8 cellular contexts compared by ENCODE assay signal in the genomic region with DNA sequence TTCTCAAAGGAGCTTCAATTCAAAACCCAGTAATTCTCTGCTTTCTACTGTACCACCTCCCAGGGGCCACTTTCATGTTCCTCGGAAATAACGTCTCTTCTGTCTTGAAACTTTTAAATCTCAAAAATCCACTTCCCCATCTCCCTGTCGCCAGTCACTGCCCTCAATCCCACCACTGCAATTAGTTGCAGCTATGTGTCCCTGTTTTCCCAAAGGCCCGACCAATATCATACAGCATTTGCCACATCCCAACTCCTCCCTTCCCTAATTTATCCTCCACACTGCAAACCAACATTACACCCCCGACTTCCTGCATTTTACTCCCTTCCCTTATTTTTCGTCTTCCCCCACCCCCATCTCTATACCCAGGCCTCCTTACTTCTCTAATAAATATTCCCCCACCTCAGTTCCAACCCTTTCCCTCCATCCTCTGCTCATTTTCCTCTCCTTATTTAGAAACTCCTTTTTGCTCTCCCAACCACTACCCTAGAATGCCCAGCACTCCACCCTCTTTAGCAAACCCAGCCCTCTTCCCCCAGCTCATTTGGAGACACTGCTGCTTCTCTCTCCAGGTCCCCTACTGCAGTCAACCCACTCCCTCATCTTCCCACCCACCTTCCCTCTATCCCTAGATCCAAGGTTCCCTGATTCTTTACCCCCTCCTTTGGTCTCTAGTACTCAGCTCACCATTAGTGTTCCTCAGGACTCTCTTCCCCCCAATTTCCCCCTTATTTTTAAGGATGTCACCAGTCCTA. TPM values are rescaled to one million over a fixed set of nuclear protein-coding genes. Genes with fewer than 3 reads are reported as not detected.
A peak's percentile ranks its signal among the peaks of the same experiment; 100 is the strongest.
DNase-seq lines count a peak whose midpoint lies in the region; ATAC-seq and TF ChIP-seq lines count a peak whose summit lies in the region.

No MANE protein-coding gene starts in this region.

- H2AK5ac ChIP-seq in neuronal stem cell (ENCODE audit: low read depth, low read length), result peak overlapping the region; percentile 92

- H3K9ac ChIP-seq in neuronal stem cell (ENCODE audit: low read depth, low read length, poor library complexity), result peak overlapping the region; percentile 97

- H3K4me3 ChIP-seq in gastroesophageal sphincter, result peak overlapping the region; percentile 86 to 91
- H3K4me3 ChIP-seq in neuronal stem cell (ENCODE audit: low read length in 2 of 2), result peak overlapping the region; percentile 75 to 98

- H4K8ac ChIP-seq in neuronal stem cell (ENCODE audit: low read depth, low read length), result no peak overlapping the region

- H3K27ac ChIP-seq in gastroesophageal sphincter, result peak overlapping the region; percentile 95 to 100 (median 98)
- no peak overlapping the region for H3K27ac ChIP-seq in neuronal stem cell (replicated peaks; ENCODE audit: low read length)

- CTCF ChIA-PET in activated CD8-positive, alpha-beta T cell treated with anti-CD3 and anti-CD28 coated beads, Interleukin-2, amount 10 ng/mL, durations not matched to agents 7 days and 5 days (lab: Charles Lee), result interaction anchor here (1.6 to 10.1 kb wide), 4 partner anchors 12 to 72 kb away, joined by 6 to 228 read pairs (median 132); no protein-coding TSS in a partner anchor

- H3K36me3 ChIP-seq in gastroesophageal sphincter, result no peaks in the 10 kb centered on the region
- H3K36me3 ChIP-seq in neuronal stem cell (replicated peaks in 1 of 2; ENCODE audit: control insufficient read depth in 2 of 2, insufficient read depth in 2 of 2, low read length in 2 of 2), result no peaks in the 10 kb centered on the region

- peak; percentile 53 to 60 for TF ChIP-seq POLR2A in gastroesophageal sphincter (IDR thresholded peaks at IDR 0.05)

- H4K91ac ChIP-seq in neuronal stem cell (ENCODE audit: low read depth, low read length, poor library complexity), result no peak overlapping the region

- H3K4ac ChIP-seq in neuronal stem cell (ENCODE audit: low read length), result no peak overlapping the region

- peaks cover 44% of the 10 kb centered on the region for H3K4me1 Mint-ChIP-seq in activated CD8-positive, alpha-beta T cell treated with anti-CD3 and anti-CD28 coated beads, Interleukin-2, amount 10 ng/mL, durations not matched to agents 7 days and 5 days (ENCODE audit: low read depth)

- TF ChIP-seq EP300 in gastroesophageal sphincter (IDR thresholded peaks at IDR 0.05), result no peak

- WGBS in gastroesophageal sphincter (ENCODE audit: low coverage in 1 of 2), 2 donors, result 1% methylated on average over 6 of the region's 6 CpGs
- 100% methylated on average over 1 of the region's 6 CpGs; no CpG with 5 or more reads in 1 of the 2 donors for WGBS in neuronal stem cell (ENCODE audit: extremely low coverage in 2 of 2, insufficient read length in 2 of 2, insufficient replicate concordance in 1 of 2), 2 donors

- peaks cover 16 to 73% (median 33%) of the 10 kb centered on the region in 3 donors for H3K4me1 ChIP-seq in gastroesophageal sphincter
- H3K4me1 ChIP-seq in neuronal stem cell (ENCODE audit: control insufficient read depth in 2 of 2, insufficient read depth in 1 of 2, low read depth in 1 of 2, low read length in 2 of 2), result peaks cover 7 to 25% of the 10 kb centered on the region in 2 donors

- no peak overlapping the region for H2BK15ac ChIP-seq in neuronal stem cell (ENCODE audit: low read length)

- TF ChIP-seq CTCF in gastroesophageal sphincter (IDR thresholded peaks at IDR 0.05), result peak in 1 of 4 experiments; percentile 6

- in situ Hi-C loops in KBM-7 (cut with MboI; ENCODE audit: low pct_unique_long_range_greater_than_20kb, low sequenced_read_pairs), result no loop called here

- H2BK5ac ChIP-seq in neuronal stem cell (ENCODE audit: low read length), result no peak overlapping the region

- POLR2A ChIA-PET in activated CD8-positive, alpha-beta T cell treated with anti-CD3 and anti-CD28 coated beads, Interleukin-2, amount 10 ng/mL, durations not matched to agents 7 days and 5 days (lab: Charles Lee), result interaction anchor here (0.5 to 1.0 kb wide), 4 partner anchors 24 to 1176 kb away, joined by 3 to 4 read pairs (median 3); no protein-coding TSS in a partner anchor

- peak overlapping the region; percentile 72 for H2AFZ ChIP-seq in neuronal stem cell (ENCODE audit: low read length)

- H3K18ac ChIP-seq in neuronal stem cell (ENCODE audit: low read length), result peak overlapping the region; percentile 93

- H3K36me3 Mint-ChIP-seq in activated CD8-positive, alpha-beta T cell treated with anti-CD3 and anti-CD28 coated beads, Interleukin-2, amount 10 ng/mL, durations not matched to agents 7 days and 5 days (ENCODE audit: low read depth), result peaks cover 2% of the 10 kb centered on the region

- H3K23ac ChIP-seq in neuronal stem cell (ENCODE audit: low read depth, low read length, poor library complexity), result peak overlapping the region; percentile 76

- H3K27me3 ChIP-seq in gastroesophageal sphincter (no peaks in the 10 kb centered on the region), neuronal stem cell (ENCODE audit: control insufficient read depth in 3 of 3, insufficient read depth in 3 of 3, low read depth in 1 of 3, low read length in 3 of 3) (no peaks in the 10 kb centered on the region)

- peak overlapping the region; percentile 12 for H2BK120ac ChIP-seq in neuronal stem cell (ENCODE audit: low read depth, low read length)

- peak overlapping the region; percentile 80 for H3K4me3 Mint-ChIP-seq in activated CD8-positive, alpha-beta T cell treated with anti-CD3 and anti-CD28 coated beads, Interleukin-2, amount 10 ng/mL, durations not matched to agents 7 days and 5 days

- H3K9me3 Mint-ChIP-seq in activated CD8-positive, alpha-beta T cell treated with anti-CD3 and anti-CD28 coated beads, Interleukin-2, amount 10 ng/mL, durations not matched to agents 7 days and 5 days (ENCODE audit: insufficient read depth), result no peaks in the 10 kb centered on the region

- no peak for ATAC-seq in activated CD8-positive, alpha-beta T cell treated with anti-CD3 and anti-CD28 coated beads, Interleukin-2, amount 10 ng/mL, durations not matched to agents 7 days and 5 days
- ATAC-seq in gastroesophageal sphincter (peak; percentile 42), HG03097 (IDR thresholded peaks at IDR 0.05; ENCODE audit: low FRiP score, unreplicated experiment) (no peak), HG03159 (IDR thresholded peaks at IDR 0.05; ENCODE audit: unreplicated experiment) (no peak)

- peak overlapping the region; percentile 56 for H3K27ac Mint-ChIP-seq in activated CD8-positive, alpha-beta T cell treated with anti-CD3 and anti-CD28 coated beads, Interleukin-2, amount 10 ng/mL, durations not matched to agents 7 days and 5 days

- H2BK12ac ChIP-seq in neuronal stem cell (ENCODE audit: low read length), result no peak overlapping the region

- peak overlapping the region; percentile 75 for H3K4me2 ChIP-seq in neuronal stem cell (ENCODE audit: insufficient read depth, low read length, poor library complexity, severe bottlenecking)

- peaks cover 10% of the 10 kb centered on the region for H3K27me3 Mint-ChIP-seq in activated CD8-positive, alpha-beta T cell treated with anti-CD3 and anti-CD28 coated beads, Interleukin-2, amount 10 ng/mL, durations not matched to agents 7 days and 5 days (ENCODE audit: low read depth)

- DNase-seq in D341Med (ENCODE audit: low spot score), result peak; percentile 40
- peak; percentile 73 for DNase-seq in KBM-7
- DNase-seq in activated CD8-positive, alpha-beta T cell treated with anti-CD3 and anti-CD28 coated beads, Interleukin-2, amount 10 ng/mL, durations not matched to agents 7 days and 5 days, result no peak
- DNase-seq in neuronal stem cell (ENCODE audit: low spot score), result no peak
- no peak for DNase-seq in NCI-H524 treated with DMSO at 0.1 percent for 48 hours (lab: John Stamatoyannopoulos, UW)

- no peaks in the 10 kb centered on the region for H3K9me3 ChIP-seq in gastroesophageal sphincter
- no peaks in the 10 kb centered on the region for H3K9me3 ChIP-seq in neuronal stem cell (replicated peaks in 1 of 2; ENCODE audit: control insufficient read depth in 2 of 2, insufficient read depth in 1 of 2, low read depth in 1 of 2, low read length in 2 of 2)

- no peak overlapping the region for H3K14ac ChIP-seq in neuronal stem cell (ENCODE audit: low read length)

- peaks cover 5% of the 10 kb centered on the region for H3K79me1 ChIP-seq in neuronal stem cell (ENCODE audit: low read depth, low read length)

RNA-seq across cellular contexts. Expression of a gene that starts 1.1 kb away (rescaled TPM):
- 10 to 100 TPM; 31.4 to 33.0 TPM for total RNA-seq in activated CD8-positive, alpha-beta T cell treated with anti-CD3 and anti-CD28 coated beads, Interleukin-2, amount 10 ng/mL, durations not matched to agents 7 days and 5 days
- total RNA-seq in gastroesophageal sphincter, result 100 to 1,000 TPM; 261 to 338 (median 333) TPM
- 47.2 TPM for polyA plus RNA-seq in neuronal stem cell (2013, experiment 1 of 2)
- 47.3 TPM for polyA plus RNA-seq in neuronal stem cell (2013, experiment 2 of 2)

RNA-seq across cellular contexts. Expression of a gene that starts 52.1 kb away (rescaled TPM):
- not detected for total RNA-seq in activated CD8-positive, alpha-beta T cell treated with anti-CD3 and anti-CD28 coated beads, Interleukin-2, amount 10 ng/mL, durations not matched to agents 7 days and 5 days
- total RNA-seq in gastroesophageal sphincter, result 10 to 100 TPM; 34.7 to 61.5 (median 48.0) TPM
- polyA plus RNA-seq in neuronal stem cell (2013, experiment 1 of 2), result 243 TPM
- polyA plus RNA-seq in neuronal stem cell (2013, experiment 2 of 2), result 246 TPM

Comparison
In these comparisons a context has a peak if more than half of its experiments do, and no peak if none do; other contexts are left out.
1. DNase-seq: peak in D341Med (single experiment) and KBM-7 (single experiment); none in activated CD8-positive, alpha-beta T cell treated with anti-CD3 and anti-CD28 coated beads, Interleukin-2, amount 10 ng/mL, durations not matched to agents 7 days and 5 days (single experiment), neuronal stem cell (single experiment) and NCI-H524 treated with DMSO at 0.1 percent for 48 hours (single experiment).
2. RNA of a gene that starts 1.1 kb away (total RNA-seq): 261 to 338 TPM in gastroesophageal sphincter; 31.4 to 33.0 TPM in activated CD8-positive, alpha-beta T cell treated with anti-CD3 and anti-CD28 coated beads, Interleukin-2, amount 10 ng/mL, durations not matched to agents 7 days and 5 days; every median in the first group is over 4 times any median in the second.
3. RNA of a gene that starts 52.1 kb away (total RNA-seq): 34.7 to 61.5 TPM in gastroesophageal sphincter; not detected in activated CD8-positive, alpha-beta T cell treated with anti-CD3 and anti-CD28 coated beads, Interleukin-2, amount 10 ng/mL, durations not matched to agents 7 days and 5 days; every median in the first group is over 10 times any median in the second.